In the genomic region with DNA sequence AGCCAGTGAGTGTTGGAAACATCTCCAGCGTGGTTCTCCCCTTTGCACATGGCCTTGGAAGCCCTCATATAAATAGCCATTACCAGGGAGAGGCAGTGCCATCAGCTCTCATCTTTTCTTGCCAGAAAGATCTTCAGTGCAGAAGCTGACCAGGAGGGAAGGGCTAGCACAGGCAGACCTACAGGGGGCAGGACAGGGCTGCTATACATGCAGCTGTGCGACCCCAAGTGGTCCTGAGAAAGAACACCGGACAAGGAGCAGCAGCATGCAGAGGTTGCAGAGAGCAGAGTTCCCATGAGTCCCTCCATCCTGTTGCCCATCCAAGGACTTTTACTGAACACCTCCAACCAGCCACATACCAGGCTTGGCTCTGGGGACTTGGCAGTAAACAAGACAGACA, we compare ENCODE assay signal across 10 cellular contexts. TPM values are rescaled to one million over a fixed set of nuclear protein-coding genes. Genes with fewer than 3 reads are reported as not detected.
DNase-seq lines count a peak whose midpoint lies in the region; FAIRE-seq and TF ChIP-seq lines count a peak whose summit lies in the region.
"Had no signal": no experiment of that assay in that cellular context is flagged by ENCODE, and none has a peak within 500 bp of the region (broad histone marks: within the 10 kb centered on the region; RNA-seq: fewer than 3 reads in every experiment).

No MANE protein-coding gene starts in this region.

- no peak overlapping the region for H3K27ac Mint-ChIP-seq in H9
- H3K27ac Mint-ChIP-seq: activated naive CD4-positive, alpha-beta T cell treated with anti-CD3 and anti-CD28 coated beads for 36 hours had no signal

- no peak overlapping the region for H4K8ac ChIP-seq in H9 (replicated peaks; ENCODE audit: insufficient read length, low read depth, low read length)

- no peak overlapping the region for H2BK12ac ChIP-seq in H9 (ENCODE audit: insufficient read length, low read depth, low read length)

- H3K9ac ChIP-seq in H9 (ENCODE audit: extremely low read depth, insufficient read length, low read length): no peak overlapping the region

- no peaks in the 10 kb centered on the region for H3K79me1 ChIP-seq in H9 (ENCODE audit: insufficient read depth, low read depth, low read length, poor library complexity, severe bottlenecking)

- no peaks in the 10 kb centered on the region for H3K27me3 ChIP-seq in H9 (ENCODE audit: insufficient read depth, low read length)

- H4K91ac ChIP-seq in H9 (ENCODE audit: insufficient read length, low read depth, low read length): no peak overlapping the region

- TF ChIP-seq CTCF in D721Med (IDR thresholded peaks at IDR 0.05; ENCODE audit: insufficient read depth, missing control alignments) (peak; percentile 50), H9 (conservative IDR thresholded peaks at IDR 0.05) (peak; percentile 92)

- no peak overlapping the region for H2BK5ac ChIP-seq in H9 (ENCODE audit: insufficient read length, low read length)

- H2AK5ac ChIP-seq in H9 (ENCODE audit: insufficient read length, low read length): no peak overlapping the region

- H3T11ph ChIP-seq in H9 (ENCODE audit: low read length): no peak overlapping the region

- peaks cover 10 to 12% of the 10 kb centered on the region in 2 experiments for H3K4me1 Mint-ChIP-seq in H9

- no peaks in the 10 kb centered on the region for H3K9me3 ChIP-seq in H9 (ENCODE audit: control insufficient read depth, low read depth, low read length)

- H3K4me1 ChIP-seq in H9 (ENCODE audit: insufficient read depth, low read length): no peaks in the 10 kb centered on the region

- no peaks in the 10 kb centered on the region; a peak in 1 of 7 replicates for H3K36me3 Mint-ChIP-seq in H9 (ENCODE audit: insufficient read depth in 1 of 3, low read depth in 3 of 3)

- no peak overlapping the region for H3K56ac ChIP-seq in H9 (ENCODE audit: insufficient read length, low read depth, low read length)

- H3K23me2 ChIP-seq in H9 (ENCODE audit: insufficient read length, low read depth, low read length, poor library complexity, severe bottlenecking): no peaks in the 10 kb centered on the region

- no peak for DNase-seq in D721Med (ENCODE audit: insufficient read length, low spot score)
- DNase-seq in H9: peak; percentile 87
- DNase-seq in RPMI7951 (ENCODE audit: low read depth): peak; percentile 2
- peak; percentile 71 for DNase-seq in iPS DF 19.7 (ENCODE audit: low read depth, low spot score)
- DNase-seq in AG20443 (ENCODE audit: low spot score): no peak
- DNase-seq in foreskin melanocyte: no peak
- no peak for DNase-seq in T-helper 1 cell
- DNase-seq in occipital lobe (lab: John Stamatoyannopoulos, UW): no peak
- DNase-seq: activated naive CD4-positive, alpha-beta T cell treated with anti-CD3 and anti-CD28 coated beads for 36 hours had no signal

- WGBS in H9 (ENCODE audit: extremely low coverage, insufficient read length, low lambda C conversion rate): no CpG with 5 or more reads among the region's 3 CpGs

- H2BK15ac ChIP-seq in H9 (ENCODE audit: low read depth, low read length): no peak overlapping the region

- H3K27me3 Mint-ChIP-seq in H9 (ENCODE audit: low read depth): peaks cover 23% of the 10 kb centered on the region

- H2BK120ac ChIP-seq in H9 (ENCODE audit: low read depth, low read length, poor library complexity, severe bottlenecking): no peak overlapping the region

- no peak overlapping the region for H2AFZ ChIP-seq in H9 (ENCODE audit: low read length)

- no peak overlapping the region for H4K5ac ChIP-seq in H9 (ENCODE audit: insufficient read length, low read depth, low read length)

- H3K18ac ChIP-seq in H9 (ENCODE audit: insufficient read length, low read depth, low read length): no peak overlapping the region

- no peak overlapping the region for H3K4ac ChIP-seq in H9 (ENCODE audit: low read depth, low read length)

- H3K4me3 Mint-ChIP-seq in H9: no peak overlapping the region
- H3K4me3 Mint-ChIP-seq: activated naive CD4-positive, alpha-beta T cell treated with anti-CD3 and anti-CD28 coated beads for 36 hours had no signal

- FAIRE-seq in D721Med (lab: Jason Lieb, UNC): no peak

- no peak overlapping the region for H3K23ac ChIP-seq in H9 (ENCODE audit: insufficient read length, low read depth, low read length)

- H4K20me1 ChIP-seq in H9 (ENCODE audit: control insufficient read depth, insufficient read depth, insufficient read length): no peaks in the 10 kb centered on the region

- no peak overlapping the region for H3K4me2 ChIP-seq in H9 (ENCODE audit: insufficient read depth, insufficient read length, low read length)

- no peaks in the 10 kb centered on the region for H3K79me2 ChIP-seq in H9 (ENCODE audit: insufficient read depth, low read length)

- H3K14ac ChIP-seq in H9 (ENCODE audit: insufficient read depth, low read length): no peak overlapping the region

- no peak overlapping the region for H3K27ac ChIP-seq in H9 (ENCODE audit: insufficient read length, low read depth, low read length)
- H3K27ac ChIP-seq: SK-N-MC had no signal

- H3K9me3 Mint-ChIP-seq in H9: no peaks in the 10 kb centered on the region; a peak in 2 of 5 replicates
- H3K9me3 Mint-ChIP-seq: activated naive CD4-positive, alpha-beta T cell treated with anti-CD3 and anti-CD28 coated beads for 36 hours had no signal

- no peak overlapping the region for H2BK20ac ChIP-seq in H9 (ENCODE audit: low read depth, low read length, poor library complexity, severe bottlenecking)

RNA-seq across cellular contexts. Expression of gene GRID1, which starts 17.1 kb away (rescaled TPM):
- total RNA-seq in H9 (2021): 0.35 TPM in 1 of 2 replicates, not detected in the other
- not detected in 2 replicates for total RNA-seq in RPMI7951 (2014; rRNA removed; shearing (Covaris generic))
- 16.5 TPM for total RNA-seq in occipital lobe
- total RNA-seq: activated naive CD4-positive, alpha-beta T cell treated with anti-CD3 and anti-CD28 coated beads for 36 hours had no signal

Comparison
In these comparisons a context has a peak if more than half of its experiments do, and no peak if none do; other contexts are left out.
1. DNase-seq: peak in H9 (single experiment), RPMI7951 (single experiment) and iPS DF 19.7 (single experiment); none in D721Med (single experiment), AG20443 (single experiment), foreskin melanocyte (single experiment), T-helper 1 cell (0 of 5) and occipital lobe (single experiment).
2. RNA of gene GRID1, which starts 17.1 kb away (total RNA-seq): 16.5 TPM in occipital lobe (single experiment); 0.35 TPM in H9 and not detected in RPMI7951; every median in the first group is over 10 times any median in the second.